9 cellular contexts compared by ENCODE assay signal in the genomic region with DNA sequence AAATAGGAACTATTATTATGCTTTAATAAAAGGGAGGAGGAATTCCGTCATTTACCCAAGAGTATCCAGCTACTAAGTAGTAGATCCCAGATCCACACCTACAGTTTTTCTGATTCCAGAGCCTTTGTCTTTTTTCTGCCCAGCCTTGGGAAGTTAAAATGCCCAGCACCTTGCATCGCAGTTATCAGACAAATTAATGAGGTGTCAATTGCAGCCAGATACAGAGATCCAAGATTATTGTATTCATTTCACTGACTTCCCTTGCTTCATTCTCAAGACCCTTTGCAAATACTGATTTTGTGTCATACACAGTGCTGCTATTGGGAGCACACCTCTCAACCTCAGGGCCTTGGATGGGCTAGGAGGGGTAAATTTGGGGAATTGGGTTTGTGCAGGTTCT. TPM values are rescaled to one million over a fixed set of nuclear protein-coding genes. Genes with fewer than 3 reads are reported as not detected.
A peak's percentile ranks its signal among the peaks of the same experiment; 100 is the strongest.
DNase-seq lines count a peak whose midpoint lies in the region; ATAC-seq and TF ChIP-seq lines count a peak whose summit lies in the region.
"Had no signal": no experiment of that assay in that cellular context is flagged by ENCODE, and none has a peak within 500 bp of the region (broad histone marks: within the 10 kb centered on the region; RNA-seq: fewer than 3 reads in every experiment).

No MANE protein-coding gene starts in this region.

- H3K27me3 Mint-ChIP-seq in activated CD4-positive, alpha-beta memory T cell treated with anti-CD3 and anti-CD28 coated beads for 36 hours = no peaks in the 10 kb centered on the region

- no peaks in the 10 kb centered on the region for H3K27me3 ChIP-seq in smooth muscle cell (ENCODE audit: low read depth)
- peaks cover 73% of the 10 kb centered on the region for H3K27me3 ChIP-seq in WERI-Rb-1 (ENCODE audit: insufficient read depth, low read depth, severe bottlenecking)
- H3K27me3 ChIP-seq in left lung = no peaks in the 10 kb centered on the region

- no peak overlapping the region for H2AFZ ChIP-seq in smooth muscle cell (ENCODE audit: low read depth)

- H3K36me3 ChIP-seq in smooth muscle cell (ENCODE audit: low read depth) (no peaks in the 10 kb centered on the region), WERI-Rb-1 (no peaks in the 10 kb centered on the region), left lung (no peaks in the 10 kb centered on the region)

- H3K36me3 Mint-ChIP-seq in activated CD4-positive, alpha-beta memory T cell treated with anti-CD3 and anti-CD28 coated beads for 36 hours = peaks cover 2% of the 10 kb centered on the region

- CTCF ChIA-PET in activated CD4-positive, alpha-beta memory T cell treated with anti-CD3 and anti-CD28 coated beads for 36 hours (lab: Charles Lee) = interaction anchor here (0.7 to 5.1 kb wide), 18 partner anchors 11 to 638 kb away, joined by 3 to 74 read pairs (median 6); no protein-coding TSS in a partner anchor

- 83% methylated on average over 2 of the region's 2 CpGs for WGBS in smooth muscle cell (ENCODE audit: low lambda C conversion rate)

- H4K20me1 ChIP-seq in smooth muscle cell (ENCODE audit: low read depth) = no peaks in the 10 kb centered on the region

- H3F3A ChIP-seq in smooth muscle cell (ENCODE audit: low read depth) = no peaks in the 10 kb centered on the region

- no peaks in the 10 kb centered on the region for H3K9me3 ChIP-seq in smooth muscle cell (replicated peaks; ENCODE audit: low read depth)
- H3K9me3 ChIP-seq in WERI-Rb-1 (ENCODE audit: severe bottlenecking) = no peaks in the 10 kb centered on the region
- no peaks in the 10 kb centered on the region for H3K9me3 ChIP-seq in left lung
- H3K9me3 ChIP-seq: SK-N-SH had no signal

- peak overlapping the region; percentile 97 for H3K4me3 Mint-ChIP-seq in activated CD4-positive, alpha-beta memory T cell treated with anti-CD3 and anti-CD28 coated beads for 36 hours

- H3K27ac Mint-ChIP-seq in activated CD4-positive, alpha-beta memory T cell treated with anti-CD3 and anti-CD28 coated beads for 36 hours = peak overlapping the region; percentile 89

- no peak for TF ChIP-seq CTCF in GM12875 (IDR thresholded peaks at IDR 0.05; ENCODE audit: borderline replicate concordance, insufficient read depth, low read depth, low read length)
- no peak for TF ChIP-seq CTCF in fibroblast of the aortic adventitia (IDR thresholded peaks at IDR 0.05; ENCODE audit: insufficient read depth, low read length)
- no peak for TF ChIP-seq CTCF in smooth muscle cell (IDR thresholded peaks at IDR 0.05; ENCODE audit: borderline replicate concordance, insufficient read depth, poor library complexity, severe bottlenecking)
- no peak for TF ChIP-seq CTCF in WERI-Rb-1 (IDR thresholded peaks at IDR 0.05; ENCODE audit: low read depth, low read length)
- TF ChIP-seq CTCF in left lung (IDR thresholded peaks at IDR 0.05) = no peak

- ATAC-seq in left lung = no peak

- no peak for DNase-seq in activated CD4-positive, alpha-beta memory T cell treated with anti-CD3 and anti-CD28 coated beads for 36 hours
- DNase-seq in fibroblast of the aortic adventitia (ENCODE audit: low read depth) (no peak), smooth muscle cell (lab: John Stamatoyannopoulos, UW; ENCODE audit: unreplicated experiment) (no peak), NCI-H2081 treated with DMSO at 0.1 percent for 48 hours (lab: John Stamatoyannopoulos, UW) (no peak), WERI-Rb-1 (no peak), left lung (no peak)
- DNase-seq: NCI-H1048 had no signal

- peaks cover 55% of the 10 kb centered on the region for H3K4me1 Mint-ChIP-seq in activated CD4-positive, alpha-beta memory T cell treated with anti-CD3 and anti-CD28 coated beads for 36 hours (ENCODE audit: low read depth)

- intact Hi-C loops in activated CD4-positive, alpha-beta memory T cell treated with anti-CD3 and anti-CD28 coated beads for 36 hours (cut with micrococcal nuclease) = loop anchor here (1.0 to 5.0 kb wide), 5 partner anchors 11 to 334 kb away; no protein-coding TSS in a partner anchor
- intact Hi-C loops in left lung (cut with DNase I) = no loop called here

- POLR2A ChIA-PET in activated CD4-positive, alpha-beta memory T cell treated with anti-CD3 and anti-CD28 coated beads for 36 hours (lab: Charles Lee) = interaction anchor here (0.8 to 1.4 kb wide), 3 partner anchors 11 to 62 kb away, joined by 3 to 7 read pairs (median 6); no protein-coding TSS in a partner anchor

- no peaks in the 10 kb centered on the region for H3K79me2 ChIP-seq in smooth muscle cell (ENCODE audit: low read depth)

- H3K27ac ChIP-seq in smooth muscle cell (ENCODE audit: low read depth) = no peak overlapping the region
- H3K27ac ChIP-seq in WERI-Rb-1 = no peak overlapping the region
- H3K27ac ChIP-seq in left lung = peak overlapping the region in 1 of 2 donors; percentile 90

- peak overlapping the region; percentile 21 for H3K4me3 ChIP-seq in GM12875 (ENCODE audit: low read depth, low read length)
- peak overlapping the region; percentile 79 for H3K4me3 ChIP-seq in fibroblast of the aortic adventitia (ENCODE audit: low read depth, low read length)
- peak overlapping the region; percentile 89 for H3K4me3 ChIP-seq in smooth muscle cell
- no peak overlapping the region for H3K4me3 ChIP-seq in WERI-Rb-1 (ENCODE audit: low read depth, low read length)
- H3K4me3 ChIP-seq in left lung = peak overlapping the region in 1 of 2 donors; percentile 65

- H3K4me2 ChIP-seq in smooth muscle cell = peak overlapping the region; percentile 100

- H3K9me3 Mint-ChIP-seq in activated CD4-positive, alpha-beta memory T cell treated with anti-CD3 and anti-CD28 coated beads for 36 hours = no peaks in the 10 kb centered on the region

- no peak overlapping the region for H3K9ac ChIP-seq in smooth muscle cell (ENCODE audit: low read depth)
- H3K9ac ChIP-seq: SK-N-SH had no signal

- H3K4me1 ChIP-seq in smooth muscle cell (ENCODE audit: low read depth) (no peaks in the 10 kb centered on the region), left lung (peaks cover 0 to 40% of the 10 kb centered on the region in 2 donors)

RNA-seq across cellular contexts. Expression of gene IL18R1, which starts 1.1 kb away (rescaled TPM):
- 10 to 100 TPM; 25.5 to 26.6 TPM for total RNA-seq in activated CD4-positive, alpha-beta memory T cell treated with anti-CD3 and anti-CD28 coated beads for 36 hours
- total RNA-seq in fibroblast of the aortic adventitia (ENCODE audit: low replicate concordance) (4.7 and 6.8 TPM in 2 replicates), smooth muscle cell (2.2 and 6.0 TPM in 2 replicates), left lung (10 to 100 TPM in 1 of 2 donors, 1 to 10 TPM in 1; 3.8 to 35.6 TPM)
- polyA plus RNA-seq in smooth muscle cell = 1.9 and 2.5 TPM in 2 replicates
- polyA plus RNA-seq: SK-N-SH had no signal

RNA-seq across cellular contexts. Expression of gene IL1RL1, which starts 45.4 kb away (rescaled TPM):
- 1 to 10 TPM; 1.3 TPM for total RNA-seq in activated CD4-positive, alpha-beta memory T cell treated with anti-CD3 and anti-CD28 coated beads for 36 hours
- total RNA-seq in fibroblast of the aortic adventitia (ENCODE audit: low replicate concordance) (4.9 and 8.2 TPM in 2 replicates), smooth muscle cell (1.6 and 2.0 TPM in 2 replicates), left lung (10 to 100 TPM in 1 of 2 donors, 1 to 10 TPM in 1; 3.7 to 72.2 TPM)
- 1.3 and 1.8 TPM in 2 replicates for polyA plus RNA-seq in smooth muscle cell
- polyA plus RNA-seq: SK-N-SH had no signal
